18 cellular contexts compared by ENCODE assay signal in genomic region chr14:23548351-23549318, GRCh38. TPM values are rescaled to one million over a fixed set of nuclear protein-coding genes. Genes with fewer than 3 reads are reported as not detected.
DNase-seq lines count a peak whose midpoint lies in the region; ATAC-seq, FAIRE-seq and TF ChIP-seq lines count a peak whose summit lies in the region.
"Had no signal": no experiment of that assay in that cellular context is flagged by ENCODE, and none has a peak within 500 bp of the region (broad histone marks: within the 10 kb centered on the region; RNA-seq: fewer than 3 reads in every experiment).

No MANE protein-coding gene starts in this region.

- no peak for TF ChIP-seq RAD21 in H1 (IDR thresholded peaks at IDR 0.05 in 1 of 2, conservative IDR thresholded peaks at IDR 0.05 in 1 of 2; ENCODE audit: low read depth in 2 of 2, low read length in 2 of 2)

- peak; percentile 84 for FAIRE-seq in H1 (lab: Jason Lieb, UNC)
- FAIRE-seq: colon, HTR-8/SVneo had no signal

- no peak overlapping the region for H3K4ac ChIP-seq in H1 (replicated peaks; ENCODE audit: insufficient read length, low read depth, low read length)
- no peak overlapping the region for H3K4ac ChIP-seq in neuronal stem cell (ENCODE audit: low read length)

- H3K4me1 ChIP-seq in H1 (replicated peaks in 1 of 4; ENCODE audit: control insufficient read depth in 3 of 4, insufficient read depth in 4 of 4, low read length in 3 of 4) (peaks cover 35 to 65% (median 45%) of the 10 kb centered on the region in 4 experiments), neuronal stem cell (ENCODE audit: control insufficient read depth in 2 of 2, insufficient read depth in 1 of 2, low read depth in 1 of 2, low read length in 2 of 2) (peaks cover 19 to 37% of the 10 kb centered on the region in 2 donors)

- H2AFZ ChIP-seq in H1 (ENCODE audit: low read length) (no peak overlapping the region), neuronal stem cell (ENCODE audit: low read length) (no peak overlapping the region)

- peaks cover 0 to 3% (median 1%) of the 10 kb centered on the region in 4 experiments; a peak in 2 of 8 replicates for H3K36me3 ChIP-seq in H1 (ENCODE audit: control insufficient read depth in 2 of 4, insufficient read depth in 4 of 4, low read length in 3 of 4)
- no peaks in the 10 kb centered on the region for H3K36me3 ChIP-seq in neuronal stem cell (replicated peaks in 1 of 2; ENCODE audit: control insufficient read depth in 2 of 2, insufficient read depth in 2 of 2, low read length in 2 of 2)
- H3K36me3 ChIP-seq: gastrocnemius medialis, upper lobe of right lung had no signal

- H4K91ac ChIP-seq in H1 (replicated peaks; ENCODE audit: insufficient read length, low read length), result peak overlapping the region; percentile 5
- no peak overlapping the region for H4K91ac ChIP-seq in neuronal stem cell (ENCODE audit: low read depth, low read length, poor library complexity)

- POLR2A ChIA-PET in H1 (lab: Charles Lee; ENCODE audit: partially characterized antibody), result interaction anchor here (0.6 to 52.7 kb wide), 6 partner anchors 1 to 666 kb away, joined by 4 to 1523 read pairs (median 474); partner anchors contain the start of genes AP1G2, NGDN, PABPN1 and THTPA

- H2BK120ac ChIP-seq in H1 (replicated peaks; ENCODE audit: low read depth, low read length), result peak overlapping the region; percentile 14
- no peak overlapping the region for H2BK120ac ChIP-seq in neuronal stem cell (ENCODE audit: low read depth, low read length)

- intact Hi-C loops in posterior vena cava (cut with DNase I), result no loop called here

- H2BK5ac ChIP-seq in H1 (ENCODE audit: low read depth, low read length), result peak overlapping the region; percentile 76
- no peak overlapping the region for H2BK5ac ChIP-seq in neuronal stem cell (ENCODE audit: low read length)

- H3K27ac ChIP-seq in H1 (ENCODE audit: low read depth, low read length) (peak overlapping the region; percentile 65; the same call in 1 of the 2 replicates), neuronal stem cell (replicated peaks; ENCODE audit: low read length) (peak overlapping the region; percentile 49)
- H3K27ac ChIP-seq: gastrocnemius medialis, upper lobe of right lung had no signal

- H3K18ac ChIP-seq in H1 (ENCODE audit: extremely low read depth, low read length), result peak overlapping the region; percentile 79
- H3K18ac ChIP-seq in neuronal stem cell (ENCODE audit: low read length), result no peak overlapping the region

- peak overlapping the region; percentile 8 to 99 (median 16); a peak in 4 of 8 replicates for H3K4me3 ChIP-seq in H1 (ENCODE audit: extremely low read depth in 1 of 4, insufficient read depth in 2 of 4, low read depth in 3 of 4, low read length in 4 of 4)
- H3K4me3 ChIP-seq in neuronal stem cell (ENCODE audit: low read length in 2 of 2), result no peak overlapping the region
- H3K4me3 ChIP-seq: gastrocnemius medialis, upper lobe of right lung had no signal

- peak overlapping the region; percentile 17 for H2BK20ac ChIP-seq in H1 (ENCODE audit: low read length)

- H2AK5ac ChIP-seq in H1 (ENCODE audit: low read depth, low read length) (peak overlapping the region; percentile 58), neuronal stem cell (ENCODE audit: low read depth, low read length) (no peak overlapping the region)

- no peak overlapping the region for H3K56ac ChIP-seq in H1 (replicated peaks; ENCODE audit: insufficient read length, low read depth, low read length)

- no peak overlapping the region for H3K23ac ChIP-seq in H1 (ENCODE audit: insufficient read length)
- no peak overlapping the region for H3K23ac ChIP-seq in neuronal stem cell (ENCODE audit: low read depth, low read length, poor library complexity)

- H3K27me3 ChIP-seq in H1 (replicated peaks in 1 of 4; ENCODE audit: control insufficient read depth in 3 of 4, extremely low read depth in 1 of 4, insufficient read depth in 3 of 4, low read length in 3 of 4) (no peaks in the 10 kb centered on the region), neuronal stem cell (ENCODE audit: control insufficient read depth in 3 of 3, insufficient read depth in 3 of 3, low read depth in 1 of 3, low read length in 3 of 3) (no peaks in the 10 kb centered on the region)
- H3K27me3 ChIP-seq: gastrocnemius medialis, upper lobe of right lung had no signal

- H2BK15ac ChIP-seq in H1 (ENCODE audit: low read length) (0 out of 2 replicates have a peak overlapping the region, but pooled peaks have one; percentile 10), neuronal stem cell (ENCODE audit: low read length) (no peak overlapping the region)

- peak overlapping the region; percentile 36 for H4K5ac ChIP-seq in H1 (ENCODE audit: insufficient read length, low read depth, low read length)

- peak overlapping the region in 3 of 4 experiments; percentile 22 to 53 (median 35); a peak in 5 of 7 replicates for H3K9ac ChIP-seq in H1 (replicated peaks in 1 of 4; ENCODE audit: extremely low read depth in 1 of 4, low read depth in 3 of 4, low read length in 3 of 4)
- H3K9ac ChIP-seq in neuronal stem cell (ENCODE audit: low read depth, low read length, poor library complexity), result no peak overlapping the region

- no peak overlapping the region for H3K14ac ChIP-seq in H1 (ENCODE audit: insufficient read length)
- no peak overlapping the region for H3K14ac ChIP-seq in neuronal stem cell (ENCODE audit: low read length)

- H3K9me3 ChIP-seq in H1 (ENCODE audit: insufficient read depth in 2 of 2, low read depth in 1 of 2, low read length in 1 of 2) (no peaks in the 10 kb centered on the region), neuronal stem cell (replicated peaks in 1 of 2; ENCODE audit: control insufficient read depth in 2 of 2, insufficient read depth in 1 of 2, low read depth in 1 of 2, low read length in 2 of 2) (no peaks in the 10 kb centered on the region)
- H3K9me3 ChIP-seq: gastrocnemius medialis, upper lobe of right lung had no signal

- H4K20me1 ChIP-seq in H1 (replicated peaks in 1 of 2; ENCODE audit: control insufficient read depth in 1 of 2, insufficient read depth in 2 of 2, low read length in 2 of 2), result peaks cover 0 to 2% of the 10 kb centered on the region in 2 experiments

- H3K79me1 ChIP-seq in H1 (ENCODE audit: low read depth, low read length), result peaks cover 19% of the 10 kb centered on the region; the same call in 1 of the 2 replicates
- peaks cover 5% of the 10 kb centered on the region for H3K79me1 ChIP-seq in neuronal stem cell (ENCODE audit: low read depth, low read length)

- peaks cover 21% of the 10 kb centered on the region for H3K23me2 ChIP-seq in H1 (ENCODE audit: low read depth, low read length)

- CTCF ChIA-PET in H1 (lab: Charles Lee; ENCODE audit: partially characterized antibody), result interaction anchor here (0.7 to 70.5 kb wide), 6 partner anchors 4 to 361 kb away, joined by 3 to 2092 read pairs (median 658); partner anchors contain the start of genes AP1G2, NGDN, THTPA and ZFHX2

- H2BK12ac ChIP-seq in H1 (ENCODE audit: low read depth, low read length) (peak overlapping the region; percentile 82), neuronal stem cell (ENCODE audit: low read length) (no peak overlapping the region)

- 24 to 100% methylated on average over 1 to 18 of the region's 18 CpGs for WGBS in H1 (ENCODE audit: extremely low coverage in 1 of 2, insufficient coverage in 1 of 2, insufficient read length in 1 of 2, insufficient replicate concordance in 2 of 2, low coverage in 1 of 2, low lambda C conversion rate in 2 of 2, missing lambda C conversion rate in 1 of 2), 2 experiments
- WGBS in neuronal stem cell (ENCODE audit: extremely low coverage in 2 of 2, insufficient read length in 2 of 2, insufficient replicate concordance in 1 of 2), 2 donors, result no CpG with 5 or more reads among the region's 18 CpGs

- H3K79me2 ChIP-seq in H1 (ENCODE audit: control insufficient read depth in 1 of 2, insufficient read depth in 2 of 2, low read length in 2 of 2), result peaks cover 10 to 53% of the 10 kb centered on the region in 2 experiments; a peak in 3 of 4 replicates

- no peak for ATAC-seq in GM21423 (IDR thresholded peaks at IDR 0.05; ENCODE audit: unreplicated experiment)
- no peak for ATAC-seq in HG02759 (IDR thresholded peaks at IDR 0.05; ENCODE audit: unreplicated experiment)
- ATAC-seq: gastrocnemius medialis, left ventricle myocardium superior, PC-3, upper lobe of right lung had no signal

- peak in 1 of 2 experiments; percentile 81; a peak in 2 of 3 replicates for TF ChIP-seq POLR2A in H1 (IDR thresholded peaks at IDR 0.05; ENCODE audit: control extremely low read depth in 1 of 2, low read depth in 2 of 2, low read length in 2 of 2)

- no peak for TF ChIP-seq CTCF in H1 (IDR thresholded peaks at IDR 0.05; ENCODE audit: control extremely low read depth in 1 of 3, insufficient read depth in 1 of 3, low read depth in 1 of 3, low read length in 3 of 3)

- DNase-seq in NCI-H1436 (lab: John Stamatoyannopoulos, UW) (peak; percentile 67), NCI-H1436 treated with DMSO at 0.1 percent for 48 hours (lab: John Stamatoyannopoulos, UW) (no peak), NCI-H2227 (lab: John Stamatoyannopoulos, UW; ENCODE audit: unreplicated experiment) (peak; percentile 57), H1 (ENCODE audit: low read depth in 1 of 2, low spot score in 2 of 2) (no peak), neuronal stem cell (ENCODE audit: low spot score) (no peak), posterior vena cava (ENCODE audit: low spot score) (no peak)
- DNase-seq: 8988T; activated CD4-positive, alpha-beta memory T cell treated with anti-CD3 and anti-CD28 coated beads, Interleukin-2, amount 10 ng/mL, durations not matched to agents 7 days and 5 days; activated naive CD4-positive, alpha-beta T cell; gastrocnemius medialis; left ventricle myocardium superior; PC-3; upper lobe of right lung had no signal

- H3K4me2 ChIP-seq in H1 (ENCODE audit: insufficient read depth in 1 of 2, low read depth in 2 of 2, low read length in 2 of 2) (peak overlapping the region; percentile 99 to 100), neuronal stem cell (ENCODE audit: insufficient read depth, low read length, poor library complexity, severe bottlenecking) (no peak overlapping the region)

- no peak for TF ChIP-seq EP300 in H1 (IDR thresholded peaks at IDR 0.05; ENCODE audit: borderline replicate concordance in 1 of 2, low read depth in 2 of 2, low read length in 2 of 2)

- H4K8ac ChIP-seq in H1 (ENCODE audit: extremely low read depth, insufficient read depth, low read length), result no peak overlapping the region
- H4K8ac ChIP-seq in neuronal stem cell (ENCODE audit: low read depth, low read length), result no peak overlapping the region

RNA-seq across cellular contexts. Expression of gene ZFHX2, which starts 2.9 kb away (rescaled TPM):
- 27.0 and 28.6 TPM in 2 replicates for total RNA-seq in H1 (2021; fragmentation: NEBNext Ultra II Directional; extraction: Animal tissue kit (Norgen Biotek cat#: 25700))
- polyA plus RNA-seq in H1 (2011; rRNA removed), result 2.7 and 3.7 TPM in 2 replicates
- 1.7 TPM for polyA plus RNA-seq in H1 (2011; cell fraction: cytosol; rRNA removed)
- 7.3 TPM for polyA plus RNA-seq in H1 (2011; cell fraction: nucleus; rRNA removed)
- polyA plus RNA-seq in H1 (2012, experiment 1 of 2), result 14.7 to 22.4 TPM (median 19.8 TPM) in 4 replicates
- 7.9 TPM for polyA plus RNA-seq in H1 (2012, experiment 2 of 2)
- 13.2 TPM for polyA plus RNA-seq in H1 (2013, experiment 1 of 2)
- 12.1 TPM for polyA plus RNA-seq in H1 (2013, experiment 2 of 2)
- polyA minus RNA-seq in H1 (2011; rRNA and poly(A)+ RNA removed), result 6.0 and 8.5 TPM in 2 replicates
- polyA minus RNA-seq in H1 (2011; cell fraction: cytosol; rRNA and poly(A)+ RNA removed), result 15.5 TPM
- polyA minus RNA-seq in H1 (2011; cell fraction: nucleus; rRNA and poly(A)+ RNA removed), result 13.7 TPM
- polyA plus RNA-seq in neuronal stem cell (2013, experiment 1 of 2), result 3.9 TPM
- polyA plus RNA-seq in neuronal stem cell (2013, experiment 2 of 2), result 4.4 TPM
- total RNA-seq in posterior vena cava, result 1 to 10 TPM; 2.3 to 2.4 TPM

RNA-seq across cellular contexts. Expression of gene THTPA, which starts 7.4 kb away (rescaled TPM):
- 14.8 and 16.6 TPM in 2 replicates for total RNA-seq in H1 (2021; fragmentation: NEBNext Ultra II Directional; extraction: Animal tissue kit (Norgen Biotek cat#: 25700))
- 19.0 and 23.4 TPM in 2 replicates for polyA plus RNA-seq in H1 (2011; rRNA removed)
- 16.2 TPM for polyA plus RNA-seq in H1 (2011; cell fraction: cytosol; rRNA removed)
- polyA plus RNA-seq in H1 (2011; cell fraction: nucleus; rRNA removed), result 16.0 TPM
- 14.7 to 21.8 TPM (median 19.2 TPM) in 4 replicates for polyA plus RNA-seq in H1 (2012, experiment 1 of 2)
- polyA plus RNA-seq in H1 (2012, experiment 2 of 2), result 25.1 TPM
- polyA plus RNA-seq in H1 (2013, experiment 1 of 2), result 7.0 TPM
- polyA plus RNA-seq in H1 (2013, experiment 2 of 2), result 8.4 TPM
- 16.4 and 30.4 TPM in 2 replicates for polyA minus RNA-seq in H1 (2011; rRNA and poly(A)+ RNA removed)
- polyA minus RNA-seq in H1 (2011; cell fraction: cytosol; rRNA and poly(A)+ RNA removed), result 6.2 TPM
- 14.0 TPM for polyA minus RNA-seq in H1 (2011; cell fraction: nucleus; rRNA and poly(A)+ RNA removed)
- polyA plus RNA-seq in neuronal stem cell (2013, experiment 1 of 2), result 8.8 TPM
- 7.5 TPM for polyA plus RNA-seq in neuronal stem cell (2013, experiment 2 of 2)
- total RNA-seq in posterior vena cava, result 10 to 100 TPM; 11.6 to 19.6 TPM

RNA-seq across cellular contexts. Expression of gene AP1G2, which starts 19.0 kb away (rescaled TPM):
- total RNA-seq in H1 (2021; fragmentation: NEBNext Ultra II Directional; extraction: Animal tissue kit (Norgen Biotek cat#: 25700)), result 70.1 and 70.9 TPM in 2 replicates
- polyA plus RNA-seq in H1 (2011; rRNA removed), result 134 and 162 TPM in 2 replicates
- 149 TPM for polyA plus RNA-seq in H1 (2011; cell fraction: cytosol; rRNA removed)
- 1,259 TPM for polyA plus RNA-seq in H1 (2011; cell fraction: nucleus; rRNA removed)
- 88.4 to 117 TPM (median 102 TPM) in 4 replicates for polyA plus RNA-seq in H1 (2012, experiment 1 of 2)
- polyA plus RNA-seq in H1 (2012, experiment 2 of 2), result 65.4 TPM
- 65.1 TPM for polyA plus RNA-seq in H1 (2013, experiment 1 of 2)
- 60.0 TPM for polyA plus RNA-seq in H1 (2013, experiment 2 of 2)
- 116 and 124 TPM in 2 replicates for polyA minus RNA-seq in H1 (2011; rRNA and poly(A)+ RNA removed)
- polyA minus RNA-seq in H1 (2011; cell fraction: cytosol; rRNA and poly(A)+ RNA removed), result 57.8 TPM
- 206 TPM for polyA minus RNA-seq in H1 (2011; cell fraction: nucleus; rRNA and poly(A)+ RNA removed)
- 77.9 TPM for polyA plus RNA-seq in neuronal stem cell (2013, experiment 1 of 2)
- 80.8 TPM for polyA plus RNA-seq in neuronal stem cell (2013, experiment 2 of 2)
- total RNA-seq in posterior vena cava, result 10 to 100 TPM; 31.5 to 36.5 TPM

RNA-seq across cellular contexts. Expression of gene JPH4, which starts 30.0 kb away (rescaled TPM):
- total RNA-seq in H1 (2021; fragmentation: NEBNext Ultra II Directional; extraction: Animal tissue kit (Norgen Biotek cat#: 25700)), result 46.4 and 46.7 TPM in 2 replicates
- 23.9 and 35.0 TPM in 2 replicates for polyA plus RNA-seq in H1 (2011; rRNA removed)
- 31.2 TPM for polyA plus RNA-seq in H1 (2011; cell fraction: cytosol; rRNA removed)
- 48.6 TPM for polyA plus RNA-seq in H1 (2011; cell fraction: nucleus; rRNA removed)
- 20.3 to 33.0 TPM (median 27.2 TPM) in 4 replicates for polyA plus RNA-seq in H1 (2012, experiment 1 of 2)
- polyA plus RNA-seq in H1 (2012, experiment 2 of 2), result 23.3 TPM
- polyA plus RNA-seq in H1 (2013, experiment 1 of 2), result 23.9 TPM
- polyA plus RNA-seq in H1 (2013, experiment 2 of 2), result 23.3 TPM
- 11.2 and 13.2 TPM in 2 replicates for polyA minus RNA-seq in H1 (2011; rRNA and poly(A)+ RNA removed)
- polyA minus RNA-seq in H1 (2011; cell fraction: cytosol; rRNA and poly(A)+ RNA removed), result 19.1 TPM
- polyA minus RNA-seq in H1 (2011; cell fraction: nucleus; rRNA and poly(A)+ RNA removed), result 24.3 TPM
- polyA plus RNA-seq in neuronal stem cell (2013, experiment 1 of 2), result 19.9 TPM
- 21.1 TPM for polyA plus RNA-seq in neuronal stem cell (2013, experiment 2 of 2)
- 1 to 10 TPM; 4.3 to 5.6 TPM for total RNA-seq in posterior vena cava
- total RNA-seq: activated CD4-positive, alpha-beta memory T cell treated with anti-CD3 and anti-CD28 coated beads, Interleukin-2, amount 10 ng/mL, durations not matched to agents 7 days and 5 days; PC-3; T-helper 2 cell treated with Interferon-gamma antibody and Interleukin-4, amounts not matched to agents 100 ng/mL and 5 ng/mL, for 36 hours had no signal

Comparison
In these comparisons a context has a peak if more than half of its experiments do, and no peak if none do; other contexts are left out.
1. DNase-seq: peak in NCI-H1436 (single experiment) and NCI-H2227 (single experiment); none in NCI-H1436 treated with DMSO at 0.1 percent for 48 hours (single experiment), H1 (0 of 2), neuronal stem cell (single experiment) and posterior vena cava (single experiment).
2. H3K4me3 ChIP-seq: peak in H1 (4 of 4); none in neuronal stem cell (0 of 2).